Comparison of ENCODE assay signal across 16 cellular contexts in the genomic region with DNA sequence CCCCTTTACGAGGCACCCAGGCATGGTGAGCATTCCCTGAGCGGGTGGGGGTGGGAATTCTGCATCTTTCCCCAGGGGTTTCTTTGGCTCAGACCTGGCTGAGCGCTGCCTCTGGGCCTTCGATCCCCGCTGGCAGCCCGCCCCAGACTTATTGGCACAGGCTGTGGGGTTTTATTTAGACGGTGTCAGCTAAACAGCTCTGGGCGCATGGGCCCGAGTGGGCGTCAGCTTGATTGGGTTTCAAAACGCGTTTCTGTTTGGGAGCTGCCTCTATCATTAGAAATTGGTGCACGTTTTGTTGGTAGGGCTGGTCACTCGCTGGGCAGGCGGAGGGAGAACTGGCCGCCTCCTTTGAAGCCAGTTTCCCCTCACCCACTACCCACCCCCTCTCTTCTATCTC. TPM values are rescaled to one million over a fixed set of nuclear protein-coding genes. Genes with fewer than 3 reads are reported as not detected.
DNase-seq lines count a peak whose midpoint lies in the region; ATAC-seq and TF ChIP-seq lines count a peak whose summit lies in the region.
"Had no signal": no experiment of that assay in that cellular context is flagged by ENCODE, and none has a peak within 500 bp of the region (broad histone marks: within the 10 kb centered on the region; RNA-seq: fewer than 3 reads in every experiment).

No MANE protein-coding gene starts in this region.

- H3K9me3 Mint-ChIP-seq in Calu3 (ENCODE audit: low read depth, unreplicated experiment) (no peaks in the 10 kb centered on the region), immature natural killer cell (no peaks in the 10 kb centered on the region)
- H3K9me3 Mint-ChIP-seq: activated naive CD4-positive, alpha-beta T cell treated with anti-CD3 and anti-CD28 coated beads, Interleukin-2, amount 10 ng/mL, durations not matched to agents 7 days and 5 days; T-helper 1 cell treated with Interleukin-12 subunit alpha and Interleukin-12 subunit beta and Interleukin-4 antibody, amounts not matched to agents 30 μg/mL and 1 μg/mL, for 36 hours; type B pancreatic cell had no signal

- BruUV-seq in Calu3 (replicated peaks; lab: Mats Ljungman, UMichigan), result no TSS peak

- intact Hi-C loops in Calu3 (cut with micrococcal nuclease; ENCODE audit: unreplicated experiment), result no loop called here
- intact Hi-C loops in left cardiac atrium (cut with DNase I), result no loop called here
- intact Hi-C loops in prostate gland (cut with DNase I), result no loop called here

- peak; percentile 17 to 79 for ATAC-seq in left cardiac atrium

- H3K4me3 ChIP-seq in prostate gland, result peak overlapping the region in 1 of 2 donors; percentile 7

- no peaks in the 10 kb centered on the region for H3K27me3 ChIP-seq in prostate gland (replicated peaks; ENCODE audit: insufficient read depth)

- no peaks in the 10 kb centered on the region for H3K9me3 ChIP-seq in prostate gland

- H3K27ac Mint-ChIP-seq in Calu3 (ENCODE audit: unreplicated experiment) (peak overlapping the region; percentile 97), immature natural killer cell (no peak overlapping the region)
- H3K27ac Mint-ChIP-seq: activated naive CD4-positive, alpha-beta T cell treated with anti-CD3 and anti-CD28 coated beads, Interleukin-2, amount 10 ng/mL, durations not matched to agents 7 days and 5 days; T-helper 1 cell treated with Interleukin-12 subunit alpha and Interleukin-12 subunit beta and Interleukin-4 antibody, amounts not matched to agents 30 μg/mL and 1 μg/mL, for 36 hours had no signal

- peaks cover 98% of the 10 kb centered on the region for H3K4me1 Mint-ChIP-seq in Calu3 (ENCODE audit: low read depth, unreplicated experiment)
- peaks cover 0 to 2% of the 10 kb centered on the region in 2 donors for H3K4me1 Mint-ChIP-seq in immature natural killer cell
- H3K4me1 Mint-ChIP-seq: activated naive CD4-positive, alpha-beta T cell treated with anti-CD3 and anti-CD28 coated beads, Interleukin-2, amount 10 ng/mL, durations not matched to agents 7 days and 5 days had no signal

- TF ChIP-seq CTCF in Calu3 (IDR thresholded peaks at IDR 0.05; ENCODE audit: unreplicated experiment) (no peak), prostate gland (IDR thresholded peaks at IDR 0.05) (no peak)

- no peak for DNase-seq in Calu3
- peak in 48 of 58 donors; percentile 14 to 87 (median 54) for DNase-seq in anterior cingulate cortex (lab: John Stamatoyannopoulos, UW)
- DNase-seq in left cardiac atrium, result peak; percentile 74
- no peak for DNase-seq in prostate gland (ENCODE audit: low spot score)
- no peak for DNase-seq in UCSD-AML1 (lab: John Stamatoyannopoulos, UW; ENCODE audit: unreplicated experiment)
- DNase-seq in retina, result no peak
- no peak for DNase-seq in immature natural killer cell
- no peak for DNase-seq in ureter (ENCODE audit: low spot score)
- DNase-seq: activated CD4-positive, alpha-beta T cell treated with anti-CD3 and anti-CD28 coated beads for 1 hour; activated naive CD4-positive, alpha-beta T cell treated with anti-CD3 and anti-CD28 coated beads, Interleukin-2, amount 10 ng/mL, durations not matched to agents 7 days and 5 days; central memory CD4-positive, alpha-beta T cell; NCI-H1694 treated with DMSO at 0.1 percent for 48 hours; NCI-H526; stimulated activated CD4-positive, alpha-beta T cell treated with anti-CD3 and anti-CD28 coated beads, Interleukin-4, amount 100 ng/mL, for 1 hour had no signal

- CTCF ChIA-PET in Calu3 (lab: Charles Lee), result interaction anchor here (0.6 to 3.8 kb wide), 5 partner anchors 10 to 831 kb away, joined by 3 to 17 read pairs (median 3); no protein-coding TSS in a partner anchor

- H3K36me3 Mint-ChIP-seq in Calu3 (ENCODE audit: insufficient read depth, unreplicated experiment) (peaks cover 100% of the 10 kb centered on the region), immature natural killer cell (no peaks in the 10 kb centered on the region)
- H3K36me3 Mint-ChIP-seq: activated naive CD4-positive, alpha-beta T cell treated with anti-CD3 and anti-CD28 coated beads, Interleukin-2, amount 10 ng/mL, durations not matched to agents 7 days and 5 days; type B pancreatic cell had no signal

- H3K27me3 Mint-ChIP-seq in Calu3 (ENCODE audit: unreplicated experiment) (no peaks in the 10 kb centered on the region), immature natural killer cell (ENCODE audit: low read depth in 3 of 3) (peaks cover 0 to 6% (median 2%) of the 10 kb centered on the region in 3 donors)

- H3K4me1 ChIP-seq in prostate gland (replicated peaks), result peaks cover 63% of the 10 kb centered on the region

- WGBS in prostate gland, result 34% methylated on average over 16 of the region's 16 CpGs

- no peak for TF ChIP-seq POLR2A in prostate gland (IDR thresholded peaks at IDR 0.05)

- H3K27ac ChIP-seq in prostate gland, result peak overlapping the region; percentile 57 to 99

- H3K36me3 ChIP-seq in prostate gland, result no peaks in the 10 kb centered on the region

- H3K4me3 Mint-ChIP-seq in Calu3 (ENCODE audit: low read depth, unreplicated experiment) (peak overlapping the region; percentile 88), immature natural killer cell (no peak overlapping the region)
- H3K4me3 Mint-ChIP-seq: activated naive CD4-positive, alpha-beta T cell treated with anti-CD3 and anti-CD28 coated beads, Interleukin-2, amount 10 ng/mL, durations not matched to agents 7 days and 5 days; T-helper 1 cell treated with Interleukin-12 subunit alpha and Interleukin-12 subunit beta and Interleukin-4 antibody, amounts not matched to agents 30 μg/mL and 1 μg/mL, for 36 hours; type B pancreatic cell had no signal

RNA-seq across cellular contexts. Expression of a gene that starts 21.0 kb away (rescaled TPM):
- total RNA-seq in Calu3 (2022) (732 and 1,302 TPM in 2 replicates), left cardiac atrium (10 to 100 TPM; 28.3 to 60.3 TPM), prostate gland (100 to 1,000 TPM in 1 of 2 donors, 10 to 100 TPM in 1; 96.5 to 245 TPM), ureter (15.2 TPM)
- polyA plus RNA-seq in immature natural killer cell, result not detected

Comparison
In these comparisons a context has a peak if more than half of its experiments do, and no peak if none do; other contexts are left out.
1. DNase-seq: peak in anterior cingulate cortex (48 of 58) and left cardiac atrium (single experiment); none in Calu3 (single experiment), prostate gland (single experiment), UCSD-AML1 (single experiment), retina (single experiment), immature natural killer cell (0 of 3) and ureter (single experiment).